ENCODE assay signal across 8 cellular contexts in genomic region chr6:35497571-35498406, GRCh38. TPM values are rescaled to one million over a fixed set of nuclear protein-coding genes. Genes with fewer than 3 reads are reported as not detected.
DNase-seq lines count a peak whose midpoint lies in the region; ATAC-seq and TF ChIP-seq lines count a peak whose summit lies in the region.

No MANE protein-coding gene starts in this region.

- H3K27me3 ChIP-seq in ACC112 (ENCODE audit: insufficient read depth, low read length): no peaks in the 10 kb centered on the region
- no peaks in the 10 kb centered on the region for H3K27me3 ChIP-seq in breast epithelium

- DNase-seq in HCEC 1CT (peak; percentile 98), T-helper 17 cell (no peak), breast epithelium (ENCODE audit: low spot score in 2 of 2) (peak; percentile 71), iris pigment epithelial cell (ENCODE audit: low read depth) (peak; percentile 62)
- DNase-seq in stimulated activated CD4-positive, alpha-beta T cell treated with anti-CD3 and anti-CD28 coated beads, Interleukin-1b, Interleukin-23, amount 100 ng/mL, for 48 hours: peak; percentile 48

- H3K36me3 Mint-ChIP-seq in T-helper 17 cell (ENCODE audit: low read depth): no peaks in the 10 kb centered on the region

- H3K4me1 ChIP-seq in ACC112 (ENCODE audit: control insufficient read depth, insufficient read depth, low read length, unreplicated experiment): peaks cover 33% of the 10 kb centered on the region
- H3K4me1 ChIP-seq in breast epithelium: peaks cover 7 to 20% of the 10 kb centered on the region in 2 donors

- H3K36me3 ChIP-seq in ACC112 (ENCODE audit: insufficient read depth, low read length) (no peaks in the 10 kb centered on the region), breast epithelium (no peaks in the 10 kb centered on the region)

- peak overlapping the region; percentile 80 for H3K27ac ChIP-seq in ACC112 (ENCODE audit: low read depth, low read length)
- H3K27ac ChIP-seq in breast epithelium: peak overlapping the region; percentile 98 to 99

- peaks cover 22% of the 10 kb centered on the region for H3K4me1 Mint-ChIP-seq in T-helper 17 cell

- peak overlapping the region; percentile 62 for H2AFZ ChIP-seq in ACC112 (ENCODE audit: low read length, unreplicated experiment)

- peaks cover 32% of the 10 kb centered on the region for H3K27me3 Mint-ChIP-seq in T-helper 17 cell

- peaks cover 32% of the 10 kb centered on the region for H3K79me2 ChIP-seq in ACC112 (ENCODE audit: control insufficient read depth, insufficient read depth, low read length, unreplicated experiment)

- peak overlapping the region; percentile 94 for H3K4me3 ChIP-seq in ACC112 (ENCODE audit: low read depth, low read length)
- H3K4me3 ChIP-seq in breast epithelium: peak overlapping the region; percentile 76 to 98 (median 93)

- intact Hi-C loops in breast epithelium (cut with DNase I; ENCODE audit: low total_unique reads): no loop called here

- no peaks in the 10 kb centered on the region for H3K9me3 ChIP-seq in T-helper 17 cell (ENCODE audit: control insufficient read depth, low read length, poor library complexity, severe bottlenecking)
- H3K9me3 ChIP-seq in breast epithelium: no peaks in the 10 kb centered on the region

- TF ChIP-seq POLR2A in breast epithelium (IDR thresholded peaks at IDR 0.05): peak; percentile 4

- peak in 1 of 3 donors; percentile 7 for TF ChIP-seq CTCF in breast epithelium (IDR thresholded peaks at IDR 0.05)

- peak overlapping the region; percentile 86 for H3K4me3 Mint-ChIP-seq in T-helper 17 cell

- peak; percentile 29 for ATAC-seq in T-helper 17 cell
- no peak for ATAC-seq in GM19351 (IDR thresholded peaks at IDR 0.05; ENCODE audit: unreplicated experiment)
- ATAC-seq in HG02938 (IDR thresholded peaks at IDR 0.05; ENCODE audit: unreplicated experiment): no peak

- no peak overlapping the region for H3K27ac Mint-ChIP-seq in T-helper 17 cell

RNA-seq across cellular contexts. Expression of gene TEAD3, which starts 0.9 kb away (rescaled TPM):
- total RNA-seq in T-helper 17 cell: under 1 TPM in 1 of 2 donors, not detected in 1; 0.12 TPM
- 10 to 100 TPM in 2 of 3 donors, 1 to 10 TPM in 1; 5.6 to 28.2 (median 26.2) TPM for total RNA-seq in breast epithelium

RNA-seq across cellular contexts. Expression of gene TULP1, which starts 14.9 kb away (rescaled TPM):
- total RNA-seq in T-helper 17 cell (not detected), breast epithelium (not detected)

RNA-seq across cellular contexts. Expression of gene RPL10A, which starts 29.6 kb away (rescaled TPM):
- total RNA-seq in T-helper 17 cell (1,000 to 10,000 TPM; 2,096 to 2,128 TPM), breast epithelium (1,000 to 10,000 TPM; 1,177 to 2,549 (median 2,082) TPM)

RNA-seq across cellular contexts. Expression of gene FANCE, which starts 45.7 kb away (rescaled TPM):
- total RNA-seq in T-helper 17 cell (1 to 10 TPM; 3.7 to 4.5 TPM), breast epithelium (10 to 100 TPM in 2 of 3 donors, 1 to 10 TPM in 1; 9.7 to 12.6 (median 10.8) TPM)

Comparison
In these comparisons a context has a peak if more than half of its experiments do, and no peak if none do; other contexts are left out.
1. DNase-seq: peak in HCEC 1CT (single experiment), breast epithelium (2 of 2), iris pigment epithelial cell (single experiment) and stimulated activated CD4-positive, alpha-beta T cell treated with anti-CD3 and anti-CD28 coated beads, Interleukin-1b, Interleukin-23, amount 100 ng/mL, for 48 hours (single experiment); none in T-helper 17 cell (0 of 3).
2. RNA of gene TEAD3, which starts 0.9 kb away (total RNA-seq): 5.6 to 28.2 TPM in breast epithelium; 0.12 TPM in T-helper 17 cell; every median in the first group is over 4 times any median in the second.